In the genomic region with DNA sequence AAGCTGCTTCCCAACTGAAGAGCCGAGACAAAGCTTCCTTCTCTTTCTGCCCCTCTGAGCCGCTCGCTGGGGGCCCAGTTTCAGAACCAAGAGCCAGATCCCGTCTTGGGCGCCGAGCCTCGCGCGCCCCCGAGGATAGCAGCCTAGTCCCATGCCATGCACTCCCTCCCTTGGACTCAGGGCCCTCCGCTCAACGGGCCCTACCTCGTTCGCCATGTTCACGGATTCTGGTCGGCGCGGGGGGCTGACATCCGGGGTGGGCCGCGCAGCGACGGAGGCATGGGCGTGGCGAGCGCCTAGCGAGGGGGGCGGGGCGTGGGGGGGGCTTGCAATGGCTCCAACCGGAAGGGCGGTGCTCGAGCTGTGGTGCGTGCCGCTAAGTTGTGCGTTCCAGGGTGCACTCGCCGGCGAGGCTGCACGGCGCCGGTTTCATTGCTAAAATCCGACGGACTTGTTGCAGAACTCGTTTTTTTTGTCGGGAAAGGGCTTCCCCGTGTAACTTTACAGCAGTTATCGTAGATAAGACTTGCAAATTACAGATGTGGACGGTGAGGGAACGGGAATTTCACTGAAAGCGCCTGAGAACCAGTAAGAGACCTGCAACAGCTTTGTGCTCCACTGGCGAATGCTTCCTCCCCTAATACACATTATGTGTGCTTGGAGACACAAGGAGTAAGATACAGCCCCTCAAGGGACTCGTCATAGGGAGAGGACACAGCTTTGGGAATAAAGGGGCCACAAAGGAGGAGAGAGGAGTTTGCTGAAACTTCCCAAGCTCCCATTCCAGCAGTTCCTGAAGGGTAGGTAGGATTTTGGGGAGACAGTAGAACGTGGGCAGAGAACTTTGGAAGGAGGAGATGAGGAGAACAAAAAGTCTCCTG, we compare ENCODE assay signal across 8 cellular contexts. TPM values are rescaled to one million over a fixed set of nuclear protein-coding genes. Genes with fewer than 3 reads are reported as not detected.
A peak's percentile ranks its signal among the peaks of the same experiment; 100 is the strongest.
DNase-seq lines count a peak whose midpoint lies in the region; ATAC-seq and TF ChIP-seq lines count a peak whose summit lies in the region.

TSS of gene ADH5 (minus strand) at position 304 of the 881 bp plus-strand sequence. CDS start at position 216, 88 bp downstream.

- ATAC-seq in HG03378 (IDR thresholded peaks at IDR 0.05; ENCODE audit: unreplicated experiment), result peak; percentile 76

- peak; percentile 68 to 74 for DNase-seq in AML-193 (lab: John Stamatoyannopoulos, UW)
- DNase-seq in NCI-H460 (ENCODE audit: extremely low read depth, low read depth), result peak; percentile 67
- peak; percentile 91 for DNase-seq in activated CD4-positive, alpha-beta T cell treated with anti-CD3 and anti-CD28 coated beads for 48 hours
- peak; percentile 90 for DNase-seq in colonic mucosa
- peak; percentile 84 to 90 (median 88) for DNase-seq in stimulated activated CD4-positive, alpha-beta T cell treated with anti-CD3 and anti-CD28 coated beads, Interleukin-1b, Interleukin-23, amount 100 ng/mL, for 24 hours (ENCODE audit: low read depth in 4 of 4, low spot score in 1 of 4)

- H3K27ac ChIP-seq in colonic mucosa (peak within 1 kb of the TSS; percentile 92), layer of hippocampus (ENCODE audit: low read depth, low read length) (peak within 1 kb of the TSS; percentile 90)

- H3K36me3 ChIP-seq in colonic mucosa, result peaks cover 6% of the 10 kb centered on the region

- TF ChIP-seq POLR2A in GM19099 (IDR thresholded peaks at IDR 0.05; ENCODE audit: extremely low read depth, insufficient read length, low read depth), result peak; percentile 96

- no peaks in the 10 kb centered on the region for H3K9me3 ChIP-seq in colonic mucosa

- H3K9ac ChIP-seq in colonic mucosa (ENCODE audit: low read depth in 2 of 2, low read length in 2 of 2), result peak within 1 kb of the TSS; percentile 84 to 94

- no peaks in the 10 kb centered on the region for H3K4me1 ChIP-seq in colonic mucosa

- H3K27me3 ChIP-seq in colonic mucosa (no peaks in the 10 kb centered on the region), layer of hippocampus (ENCODE audit: control insufficient read depth, insufficient read depth, low read length) (no peaks in the 10 kb centered on the region)

- no peak for TF ChIP-seq CTCF in colonic mucosa (IDR thresholded peaks at IDR 0.05)

- peak within 1 kb of the TSS; percentile 49 for H3K4me3 ChIP-seq in colonic mucosa

- intact Hi-C loops in colonic mucosa (cut with DNase I), result no loop called here

RNA-seq across cellular contexts. Expression of gene ADH5, which starts in this region (rescaled TPM):
- total RNA-seq in NCI-H460 (2014; rRNA removed; shearing (Covaris generic)), result 92.4 and 92.9 TPM in 2 replicates
- polyA plus RNA-seq in NCI-H460 (2014; cell fraction: nucleus; rRNA removed), result 80.1 and 107 TPM in 2 replicates
- total RNA-seq in colonic mucosa, result 100 to 1,000 TPM; 165 to 240 TPM

Comparison
In these comparisons a context has a peak if more than half of its experiments do, and no peak if none do; other contexts are left out.
1. Peak in every context shown above with its lines: DNase-seq, ATAC-seq, H3K4me3 ChIP-seq and H3K27ac ChIP-seq.